In genomic region chr1:224503161-224504118, GRCh38 we compare ENCODE assay signal across 8 cellular contexts.
DNase-seq lines count a peak whose midpoint lies in the region; ATAC-seq and TF ChIP-seq lines count a peak whose summit lies in the region.

No MANE protein-coding gene starts in this region.

- H3K27ac ChIP-seq in ectodermal cell (ENCODE audit: insufficient read depth, low read depth, low read length, poor library complexity, severe bottlenecking) (peak overlapping the region; percentile 77), lung (ENCODE audit: low read depth in 1 of 2, low read length in 1 of 2) (peak overlapping the region; percentile 58 to 80)

- TF ChIP-seq CTCF in lung (IDR thresholded peaks at IDR 0.05; ENCODE audit: control extremely low read depth, extremely low read depth): no peak

- no peaks in the 10 kb centered on the region for H3K9me3 ChIP-seq in ectodermal cell (ENCODE audit: control insufficient read depth, low read length)
- no peaks in the 10 kb centered on the region for H3K9me3 ChIP-seq in lung (ENCODE audit: control insufficient read depth in 2 of 2, insufficient read depth in 1 of 2, low read length in 1 of 2)

- WGBS in ectodermal cell, 2 experiments: 9 to 11% methylated on average over 19 of the region's 19 CpGs
- WGBS in lung, 2 donors: 2 to 4% methylated on average over 19 of the region's 19 CpGs

- H3K36me3 ChIP-seq in ectodermal cell (ENCODE audit: control insufficient read depth, insufficient read depth, low read length) (no peaks in the 10 kb centered on the region), lung (ENCODE audit: control insufficient read depth in 2 of 2, insufficient read depth in 2 of 2, low read length in 2 of 2) (no peaks in the 10 kb centered on the region)

- H3K4me1 ChIP-seq in ectodermal cell (ENCODE audit: control insufficient read depth, insufficient read depth, low read length): peaks cover 27% of the 10 kb centered on the region
- H3K4me1 ChIP-seq in lung (ENCODE audit: control insufficient read depth in 2 of 2, insufficient read depth in 2 of 2, low read length in 2 of 2): peaks cover 16 to 21% of the 10 kb centered on the region in 2 donors

- no peaks in the 10 kb centered on the region for H3K27me3 ChIP-seq in ectodermal cell (ENCODE audit: control insufficient read depth, insufficient read depth, low read length, poor library complexity, severe bottlenecking)
- no peaks in the 10 kb centered on the region for H3K27me3 ChIP-seq in lung (ENCODE audit: control insufficient read depth, insufficient read depth)

- H3K4me3 ChIP-seq in ectodermal cell (ENCODE audit: insufficient read depth, low read depth, low read length) (no peak overlapping the region), lung (no peak overlapping the region)

- peak; percentile 86 to 94 for DNase-seq in AML-193 (lab: John Stamatoyannopoulos, UW)
- peak; percentile 67 for DNase-seq in NCI-H1048 (lab: John Stamatoyannopoulos, UW)
- peak; percentile 67 for DNase-seq in SK-N-DZ (ENCODE audit: low spot score)
- peak; percentile 89 for DNase-seq in lung (ENCODE audit: low spot score)
- peak; percentile 68 for DNase-seq in superior temporal gyrus (ENCODE audit: extremely low spot score)

- ATAC-seq in GM18499 (IDR thresholded peaks at IDR 0.05; ENCODE audit: insufficient read depth, unreplicated experiment) (peak; percentile 67), HG02763 (IDR thresholded peaks at IDR 0.05; ENCODE audit: unreplicated experiment) (peak; percentile 91), lung (ENCODE audit: insufficient read depth, low FRiP score) (peak; percentile 83)
